ENCODE assay signal across 18 cellular contexts in genomic region chr4:95268819-95269565, GRCh38.
A peak's percentile ranks its signal among the peaks of the same experiment; 100 is the strongest.
DNase-seq lines count a peak whose midpoint lies in the region; ATAC-seq, FAIRE-seq and TF ChIP-seq lines count a peak whose summit lies in the region.
"Had no signal": no experiment of that assay in that cellular context is flagged by ENCODE, and none has a peak within 500 bp of the region (broad histone marks: within the 10 kb centered on the region; RNA-seq: fewer than 3 reads in every experiment).

No MANE protein-coding gene starts in this region.

- H3K27ac ChIP-seq in right cardiac atrium (ENCODE audit: low read length) (no peak overlapping the region), astrocyte (ENCODE audit: low read depth, low read length) (no peak overlapping the region), Peyer's patch (no peak overlapping the region), spleen (no peak overlapping the region)

- no peaks in the 10 kb centered on the region for H3K9me3 Mint-ChIP-seq in astrocyte (ENCODE audit: unreplicated experiment)

- H4K20me1 ChIP-seq in astrocyte (ENCODE audit: insufficient read depth, low read length): no peaks in the 10 kb centered on the region

- WGBS in right cardiac atrium: 62% methylated on average over 7 of the region's 7 CpGs
- 71 to 86% (median 78%) methylated on average over 7 of the region's 7 CpGs for WGBS in spleen, 5 donors

- H3K27me3 Mint-ChIP-seq in astrocyte (ENCODE audit: low read depth, unreplicated experiment): no peaks in the 10 kb centered on the region

- no peaks in the 10 kb centered on the region for H3K36me3 Mint-ChIP-seq in astrocyte (ENCODE audit: low read depth, unreplicated experiment)

- no peak overlapping the region for H3K4me2 ChIP-seq in astrocyte (ENCODE audit: low read length)
- H3K4me2 ChIP-seq: smooth muscle cell had no signal

- H3K79me2 ChIP-seq in astrocyte (ENCODE audit: insufficient read depth, low read length): no peaks in the 10 kb centered on the region

- TF ChIP-seq CTCF in astrocyte (IDR thresholded peaks at IDR 0.05; ENCODE audit: insufficient read depth, low read depth, low read length) (no peak), Peyer's patch (IDR thresholded peaks at IDR 0.05) (no peak), spleen (IDR thresholded peaks at IDR 0.05 in 8 of 11, conservative IDR thresholded peaks at IDR 0.05 in 3 of 11) (no peak)

- ATAC-seq in right cardiac atrium (peak in 1 of 2 donors; percentile 34), Right ventricle myocardium inferior (no peak)
- no peak for ATAC-seq in stimulated activated naive CD8-positive, alpha-beta T cell treated with anti-CD3 and anti-CD28 coated beads, Interleukin-15, Interleukin-2, amounts not matched to agents 100 U/mL and 50 U/mL, for 24 hours

- H3K36me3 ChIP-seq in astrocyte (ENCODE audit: insufficient read depth, low read length) (no peaks in the 10 kb centered on the region), Peyer's patch (no peaks in the 10 kb centered on the region), spleen (no peaks in the 10 kb centered on the region)

- H3K4me1 ChIP-seq in right cardiac atrium (ENCODE audit: control insufficient read depth, insufficient read depth, low read length): no peaks in the 10 kb centered on the region
- peaks cover 18% of the 10 kb centered on the region for H3K4me1 ChIP-seq in astrocyte (ENCODE audit: insufficient read depth, low read length)
- H3K4me1 ChIP-seq in Peyer's patch: no peaks in the 10 kb centered on the region
- no peaks in the 10 kb centered on the region for H3K4me1 ChIP-seq in spleen

- H3K4me3 ChIP-seq in right cardiac atrium (ENCODE audit: low read length) (no peak overlapping the region), astrocyte (ENCODE audit: insufficient read depth, low read depth, low read length) (no peak overlapping the region), Peyer's patch (no peak overlapping the region), spleen (no peak overlapping the region)
- H3K4me3 ChIP-seq: smooth muscle cell had no signal

- H3K9ac ChIP-seq in astrocyte (ENCODE audit: low read length): no peak overlapping the region

- no peak overlapping the region for H3K27ac Mint-ChIP-seq in astrocyte (ENCODE audit: unreplicated experiment)
- H3K27ac Mint-ChIP-seq: immature natural killer cell had no signal

- FAIRE-seq in astrocyte (lab: Jason Lieb, UNC): no peak
- FAIRE-seq: frontal cortex had no signal

- no peak for TF ChIP-seq POLR2A in Peyer's patch (IDR thresholded peaks at IDR 0.05)
- TF ChIP-seq POLR2A in spleen (IDR thresholded peaks at IDR 0.05): no peak

- intact Hi-C loops in right cardiac atrium (cut with DNase I): no loop called here
- intact Hi-C loops in Right ventricle myocardium inferior (cut with DNase I): no loop called here
- intact Hi-C loops in spleen (cut with DNase I; ENCODE audit: low total_unique reads): no loop called here

- no peak overlapping the region for H3K4me3 Mint-ChIP-seq in astrocyte (ENCODE audit: unreplicated experiment)
- H3K4me3 Mint-ChIP-seq: immature natural killer cell had no signal

- peak in 2 of 3 donors; percentile 31 to 47 for DNase-seq in right cardiac atrium
- DNase-seq in Right ventricle myocardium inferior (ENCODE audit: missing footprints): no peak
- DNase-seq in astrocyte (ENCODE audit: low read depth): peak; percentile 31
- peak; percentile 5 for DNase-seq in hepatic stellate cell (ENCODE audit: low spot score)
- no peak for DNase-seq in Peyer's patch
- no peak for DNase-seq in stimulated activated naive CD8-positive, alpha-beta T cell treated with anti-CD3 and anti-CD28 coated beads, Interleukin-15, Interleukin-2, amounts not matched to agents 100 U/mL and 50 U/mL, for 24 hours
- DNase-seq in AG20443 (ENCODE audit: low spot score): no peak
- DNase-seq in spleen: no peak
- DNase-seq: activated CD8-positive, alpha-beta memory T cell treated with anti-CD3 and anti-CD28 coated beads for 24 hours; activated effector memory CD4-positive, alpha-beta T cell treated with Interleukin-2 at 50 U/mL for 16 hours; aorta; effector memory CD4-positive, alpha-beta T cell; immature natural killer cell; midbrain; nucleus accumbens; OCI-M1 had no signal

- no peaks in the 10 kb centered on the region for H3K27me3 ChIP-seq in right cardiac atrium (ENCODE audit: control insufficient read depth, insufficient read depth)
- no peaks in the 10 kb centered on the region for H3K27me3 ChIP-seq in astrocyte (ENCODE audit: insufficient read depth, low read length)
- no peaks in the 10 kb centered on the region for H3K27me3 ChIP-seq in Peyer's patch
- H3K27me3 ChIP-seq in spleen (replicated peaks in 1 of 7): no peaks in the 10 kb centered on the region

- H3K9me3 ChIP-seq in right cardiac atrium (ENCODE audit: control insufficient read depth, low read length) (no peaks in the 10 kb centered on the region), astrocyte (ENCODE audit: insufficient read depth, low read depth, low read length) (no peaks in the 10 kb centered on the region), Peyer's patch (no peaks in the 10 kb centered on the region), spleen (no peaks in the 10 kb centered on the region)

- peaks cover 37% of the 10 kb centered on the region for H3K4me1 Mint-ChIP-seq in astrocyte (ENCODE audit: low read depth, unreplicated experiment)
- H3K4me1 Mint-ChIP-seq: immature natural killer cell had no signal

- no peak overlapping the region for H2AFZ ChIP-seq in astrocyte (ENCODE audit: low read depth, low read length)

Comparison
In these comparisons a context has a peak if more than half of its experiments do, and no peak if none do; other contexts are left out.
1. DNase-seq: peak in right cardiac atrium (2 of 3), astrocyte (single experiment) and hepatic stellate cell (single experiment); none in Right ventricle myocardium inferior (single experiment), Peyer's patch (0 of 3), stimulated activated naive CD8-positive, alpha-beta T cell treated with anti-CD3 and anti-CD28 coated beads, Interleukin-15, Interleukin-2, amounts not matched to agents 100 U/mL and 50 U/mL, for 24 hours (single experiment), AG20443 (single experiment) and spleen (single experiment).